In genomic region chr11:64866173-64866491, GRCh38 we compare ENCODE assay signal across 1 cellular context.
A peak's percentile ranks its signal among the peaks of the same experiment; 100 is the strongest.
TF ChIP-seq lines count a peak whose summit lies in the region.

No MANE protein-coding gene starts in this region.

TF ChIP-seq in GM12878, 131 proteins besides CTCF, POLR2A, EP300 and RAD21:
- TF ChIP-seq CHD4 (IDR thresholded peaks at IDR 0.05) (no peak), ZBTB40 (IDR thresholded peaks at IDR 0.05; ENCODE audit: borderline replicate concordance) (no peak), NR2F1 (conservative IDR thresholded peaks at IDR 0.05) (peak; percentile 63), TBL1XR1 (IDR thresholded peaks at IDR 0.05; ENCODE audit: low read depth, low read length) (no peak), POLR2AphosphoS5 (IDR thresholded peaks at IDR 0.05; ENCODE audit: low read length) (peak; percentile 46; the same call in 1 of the 2 replicates), RUNX3 (IDR thresholded peaks at IDR 0.05; ENCODE audit: low read length) (no peak), YY1 (IDR thresholded peaks at IDR 0.05; ENCODE audit: low read depth, low read length) (0 out of 2 replicates have a peak, but pooled peaks have one; percentile 27), LARP7 (IDR thresholded peaks at IDR 0.05) (no peak), ZNF687 (IDR thresholded peaks at IDR 0.05) (peak; percentile 52), NFXL1 (IDR thresholded peaks at IDR 0.05; ENCODE audit: borderline replicate concordance) (no peak), ETV6 (conservative IDR thresholded peaks at IDR 0.05 in 1 of 2, IDR thresholded peaks at IDR 0.05 in 1 of 2; ENCODE audit: borderline replicate concordance in 1 of 2, low read depth in 1 of 2) (0 out of 4 replicates have a peak, but pooled peaks of 1 of the 2 experiments have one; percentile 2), SUZ12 (IDR thresholded peaks at IDR 0.05; ENCODE audit: unreplicated experiment) (no peak), JUNB (IDR thresholded peaks at IDR 0.05) (no peak)
TF ChIP-seq in GM12878: peak in this region for 5.
